In the genomic region with DNA sequence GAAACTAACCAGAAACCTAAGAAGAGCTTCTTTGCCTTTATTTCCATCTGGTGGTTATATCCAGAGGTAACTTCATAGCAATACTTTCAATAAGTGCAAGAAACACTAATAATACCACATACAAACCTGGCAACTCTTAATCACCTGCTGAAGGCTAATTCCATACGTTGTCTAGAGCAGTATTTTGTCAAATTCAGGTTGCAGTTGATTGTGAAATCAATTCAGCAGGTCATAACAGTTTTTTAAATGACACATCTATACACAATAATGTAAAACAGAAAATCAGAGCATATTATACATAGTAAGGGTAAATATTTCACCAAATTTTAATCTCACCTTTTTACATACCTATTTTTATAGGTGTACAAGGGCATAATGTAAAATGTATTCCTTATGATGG, we compare ENCODE assay signal across 28 cellular contexts.
"Had no signal": no experiment of that assay in that cellular context is flagged by ENCODE, and none has a peak within 500 bp of the region (broad histone marks: within the 10 kb centered on the region; RNA-seq: fewer than 3 reads in every experiment).

No MANE protein-coding gene starts in this region.

- H3K4me1 Mint-ChIP-seq: activated CD4-positive, alpha-beta T cell treated with anti-CD3 and anti-CD28 coated beads for 36 hours; activated CD4-positive, alpha-beta T cell treated with anti-CD3 and anti-CD28 coated beads, Interleukin-2, amount 10 ng/mL, durations not matched to agents 24 days and 14 days; central memory CD8-positive, alpha-beta T cell had no signal

- H3K27ac Mint-ChIP-seq: activated CD4-positive, alpha-beta T cell treated with anti-CD3 and anti-CD28 coated beads for 36 hours; activated CD4-positive, alpha-beta T cell treated with anti-CD3 and anti-CD28 coated beads, Interleukin-2, amount 10 ng/mL, durations not matched to agents 24 days and 14 days; activated CD8-positive, alpha-beta T cell treated with anti-CD3 and anti-CD28 coated beads for 36 hours; activated naive CD8-positive, alpha-beta T cell; activated T-helper 17 cell treated with anti-CD3 and anti-CD28 coated beads, Interleukin-2, amount 50 U/mL, for 72 hours; dendritic cell treated with granulocyte-macrophage colony-stimulating factor and Interleukin-4, amounts not matched to agents 40 ng/mL and 50 ng/mL, for 4 days; endodermal cell had no signal

- H3K4me1 ChIP-seq: body of pancreas, breast epithelium had no signal

- H3K27ac ChIP-seq: body of pancreas had no signal

- FAIRE-seq: frontal cortex had no signal

- H3K27me3 Mint-ChIP-seq: activated CD4-positive, alpha-beta T cell treated with anti-CD3 and anti-CD28 coated beads for 36 hours; activated CD4-positive, alpha-beta T cell treated with anti-CD3 and anti-CD28 coated beads, Interleukin-2, amount 10 ng/mL, durations not matched to agents 24 days and 14 days; activated CD8-positive, alpha-beta T cell treated with anti-CD3 and anti-CD28 coated beads for 36 hours; activated naive CD8-positive, alpha-beta T cell; activated T-helper 17 cell treated with anti-CD3 and anti-CD28 coated beads, Interleukin-2, amount 50 U/mL, for 72 hours; central memory CD8-positive, alpha-beta T cell had no signal

- H3K9me3 ChIP-seq: body of pancreas, breast epithelium, heart left ventricle had no signal

- H3K4me3 ChIP-seq: body of pancreas, breast epithelium, coronary artery, dorsolateral prefrontal cortex, heart left ventricle had no signal

- H3K27me3 ChIP-seq: body of pancreas, breast epithelium, dorsolateral prefrontal cortex, heart left ventricle had no signal

- H3K4me3 Mint-ChIP-seq: activated CD4-positive, alpha-beta T cell treated with anti-CD3 and anti-CD28 coated beads for 36 hours; activated CD4-positive, alpha-beta T cell treated with anti-CD3 and anti-CD28 coated beads, Interleukin-2, amount 10 ng/mL, durations not matched to agents 24 days and 14 days; activated CD8-positive, alpha-beta T cell treated with anti-CD3 and anti-CD28 coated beads for 36 hours; activated naive CD8-positive, alpha-beta T cell; activated T-cell treated with anti-CD3 and anti-CD28 coated beads, Interleukin-2, amount 50 U/mL, for 4 hours; activated T-helper 17 cell treated with anti-CD3 and anti-CD28 coated beads, Interleukin-2, amount 50 U/mL, for 72 hours; central memory CD8-positive, alpha-beta T cell; dendritic cell treated with granulocyte-macrophage colony-stimulating factor and Interleukin-4, amounts not matched to agents 40 ng/mL and 50 ng/mL, for 4 days; endodermal cell had no signal

- ATAC-seq: activated CD4-positive, alpha-beta T cell treated with anti-CD3 and anti-CD28 coated beads for 36 hours; activated CD8-positive, alpha-beta T cell treated with anti-CD3 and anti-CD28 coated beads for 36 hours; activated T-cell treated with anti-CD3 and anti-CD28 coated beads, Interleukin-2, amount 50 U/mL, for 4 hours; activated T-helper 17 cell treated with anti-CD3 and anti-CD28 coated beads, Interleukin-2, amount 50 U/mL, for 72 hours; body of pancreas; esophagus mucosa had no signal

- H3K9me3 Mint-ChIP-seq: activated CD4-positive, alpha-beta T cell treated with anti-CD3 and anti-CD28 coated beads, Interleukin-2, amount 10 ng/mL, durations not matched to agents 24 days and 14 days; activated CD8-positive, alpha-beta T cell treated with anti-CD3 and anti-CD28 coated beads for 36 hours; activated T-cell treated with anti-CD3 and anti-CD28 coated beads, Interleukin-2, amount 50 U/mL, for 4 hours; activated T-helper 17 cell treated with anti-CD3 and anti-CD28 coated beads, Interleukin-2, amount 50 U/mL, for 72 hours; central memory CD8-positive, alpha-beta T cell; dendritic cell treated with granulocyte-macrophage colony-stimulating factor and Interleukin-4, amounts not matched to agents 40 ng/mL and 50 ng/mL, for 4 days; endodermal cell had no signal

- DNase-seq: activated CD4-positive, alpha-beta T cell treated with anti-CD3 and anti-CD28 coated beads for 36 hours; activated CD4-positive, alpha-beta T cell treated with anti-CD3 and anti-CD28 coated beads, Interleukin-2, amount 10 ng/mL, durations not matched to agents 24 days and 14 days; activated CD4-positive, CD25-positive, alpha-beta regulatory T cell; activated CD4-positive, CD25-positive, alpha-beta regulatory T cell treated with anti-CD3 and anti-CD28 coated beads, Interleukin-2, amount 50 U/mL, for 72 hours; activated CD8-positive, alpha-beta memory T cell treated with anti-CD3 and anti-CD28 coated beads for 24 hours; activated CD8-positive, alpha-beta T cell treated with anti-CD3 and anti-CD28 coated beads for 36 hours; activated effector memory CD4-positive, alpha-beta T cell treated with Interleukin-2 at 50 U/mL for 16 hours; activated gamma-delta T cell treated with Interleukin-2 at 50 U/mL for 16 hours; activated naive CD4-positive, alpha-beta T cell treated with anti-CD3 and anti-CD28 coated beads, Interleukin-2, amount 50 U/mL, for 16 hours; activated naive CD4-positive, alpha-beta T cell treated with Interleukin-2 at 50 U/mL for 16 hours; activated T-cell treated with anti-CD3 and anti-CD28 coated beads, Interleukin-2, amount 50 U/mL, for 4 hours; amniotic stem cell; anterior cingulate cortex; body of pancreas; dorsolateral prefrontal cortex; effector memory CD4-positive, alpha-beta T cell; endodermal cell; foreskin fibroblast; heart left ventricle; T-helper 2 cell had no signal
